ENCODE assay signal across 8 cellular contexts in the genomic region with DNA sequence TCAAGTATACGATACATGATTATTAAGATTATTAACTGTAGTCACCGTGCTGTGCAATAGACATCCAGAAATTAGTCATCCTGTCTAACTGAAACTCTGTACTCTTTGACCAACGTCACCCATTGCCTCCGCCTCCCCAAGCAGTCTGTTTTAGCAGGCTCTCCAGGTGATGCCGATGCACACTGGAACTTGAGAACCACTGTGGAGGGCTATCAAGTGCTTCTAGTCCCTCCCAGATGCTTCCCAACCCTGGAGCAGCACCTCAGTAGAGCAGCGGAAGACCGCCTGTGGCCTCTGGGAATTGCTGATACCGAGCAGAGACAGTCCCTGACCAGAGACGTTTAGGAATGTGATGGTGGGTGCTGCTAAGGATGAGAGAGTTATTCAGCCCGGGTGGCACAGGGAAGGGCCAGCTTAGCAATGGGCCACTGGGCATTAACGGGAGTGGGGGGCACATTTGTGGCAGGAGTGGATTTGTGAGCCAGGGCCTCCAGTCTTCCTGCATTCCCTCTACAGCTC. TPM values are rescaled to one million over a fixed set of nuclear protein-coding genes. Genes with fewer than 3 reads are reported as not detected.
DNase-seq lines count a peak whose midpoint lies in the region; ATAC-seq lines count a peak whose summit lies in the region.

No MANE protein-coding gene starts in this region.

- H3K27me3 ChIP-seq in H7 (ENCODE audit: control insufficient read depth, insufficient read depth, low read length), result no peaks in the 10 kb centered on the region

- H3K36me3 ChIP-seq in H7 (replicated peaks; ENCODE audit: control insufficient read depth, insufficient read depth, low read length), result no peaks in the 10 kb centered on the region

- peak; percentile 90 for ATAC-seq in GM18907 (IDR thresholded peaks at IDR 0.05; ENCODE audit: unreplicated experiment)
- ATAC-seq in HG03521 (IDR thresholded peaks at IDR 0.05; ENCODE audit: unreplicated experiment), result peak; percentile 61

- DNase-seq in H7 (peak; percentile 36), left kidney (ENCODE audit: low read depth, low spot score) (peak; percentile 47), AG08395 (ENCODE audit: low spot score) (no peak), NCI-H345 treated with DMSO at 0.1 percent for 48 hours (lab: John Stamatoyannopoulos, UW; ENCODE audit: unreplicated experiment) (no peak)
- DNase-seq in NK-92 treated with Interleukin-12 subunit alpha and Interleukin-12 subunit beta, amount 100 ng/mL, for 24 hours (lab: John Stamatoyannopoulos, UW), result no peak
- no peak for DNase-seq in stimulated activated CD4-positive, alpha-beta T cell treated with anti-CD3 and anti-CD28 coated beads, Interleukin-4, amount 100 ng/mL, for 4 hours

- H3K4me3 ChIP-seq in H7 (ENCODE audit: insufficient read depth, low read depth, low read length), result no peak overlapping the region

RNA-seq across cellular contexts. Expression of a gene that starts 50.7 kb away (rescaled TPM):
- total RNA-seq in H7 (2014; rRNA removed; shearing (Covaris generic)), result 5.5 and 7.2 TPM in 2 replicates

Comparison
In these comparisons a context has a peak if more than half of its experiments do, and no peak if none do; other contexts are left out.
1. DNase-seq: peak in H7 (single experiment) and left kidney (single experiment); none in AG08395 (single experiment), NCI-H345 treated with DMSO at 0.1 percent for 48 hours (single experiment), NK-92 treated with Interleukin-12 subunit alpha and Interleukin-12 subunit beta, amount 100 ng/mL, for 24 hours (single experiment) and stimulated activated CD4-positive, alpha-beta T cell treated with anti-CD3 and anti-CD28 coated beads, Interleukin-4, amount 100 ng/mL, for 4 hours (0 of 2).